11 cellular contexts compared by ENCODE assay signal in genomic region chr2:27306657-27307544, GRCh38. TPM values are rescaled to one million over a fixed set of nuclear protein-coding genes. Genes with fewer than 3 reads are reported as not detected.
DNase-seq lines count a peak whose midpoint lies in the region; ATAC-seq, FAIRE-seq and TF ChIP-seq lines count a peak whose summit lies in the region.
"Had no signal": no experiment of that assay in that cellular context is flagged by ENCODE, and none has a peak within 500 bp of the region (broad histone marks: within the 10 kb centered on the region; RNA-seq: fewer than 3 reads in every experiment).

No MANE protein-coding gene starts in this region.

- intact Hi-C loops in right cardiac atrium (cut with DNase I) = no loop called here
- intact Hi-C loops in activated T-helper 1 cell treated with anti-CD3 and anti-CD28 coated beads, Interleukin-12 subunit alpha, Interleukin-12 subunit beta, Interleukin-2, Interleukin-4 antibody, amounts not matched to agents 30 ng/mL and 10 ng/mL and 1 ng/mL, durations not matched to agents 14 hours and 24 hours and 36 hours (cut with micrococcal nuclease) = no loop called here
- intact Hi-C loops in kidney (cut with DNase I) = loop anchor here (10.0 kb wide), 1 partner anchor 212 kb away; no protein-coding TSS in a partner anchor

- no peaks in the 10 kb centered on the region for H3K9me3 Mint-ChIP-seq in activated T-helper 1 cell treated with anti-CD3 and anti-CD28 coated beads, Interleukin-12 subunit alpha, Interleukin-12 subunit beta, Interleukin-2, Interleukin-4 antibody, amounts not matched to agents 30 ng/mL and 10 ng/mL and 1 ng/mL, durations not matched to agents 14 hours and 24 hours and 36 hours
- no peaks in the 10 kb centered on the region for H3K9me3 Mint-ChIP-seq in stimulated activated naive CD8-positive, alpha-beta T cell treated with anti-CD3 and anti-CD28 coated beads, Interleukin-15, amount 100 ng/mL, for 72 hours

- H3K27ac ChIP-seq in cardiac muscle cell = no peak overlapping the region
- no peak overlapping the region for H3K27ac ChIP-seq in right cardiac atrium (ENCODE audit: low read length)
- H3K27ac ChIP-seq in kidney (ENCODE audit: low read depth in 2 of 2, low read length in 2 of 2) = no peak overlapping the region

- ATAC-seq in right cardiac atrium = no peak
- ATAC-seq in stimulated activated naive CD8-positive, alpha-beta T cell treated with anti-CD3 and anti-CD28 coated beads, Interleukin-15, amount 100 ng/mL, for 72 hours = peak; percentile 63

- peaks cover 17% of the 10 kb centered on the region for H3K27me3 Mint-ChIP-seq in activated T-helper 1 cell treated with anti-CD3 and anti-CD28 coated beads, Interleukin-12 subunit alpha, Interleukin-12 subunit beta, Interleukin-2, Interleukin-4 antibody, amounts not matched to agents 30 ng/mL and 10 ng/mL and 1 ng/mL, durations not matched to agents 14 hours and 24 hours and 36 hours (ENCODE audit: insufficient read depth)
- peaks cover 33% of the 10 kb centered on the region for H3K27me3 Mint-ChIP-seq in stimulated activated naive CD8-positive, alpha-beta T cell treated with anti-CD3 and anti-CD28 coated beads, Interleukin-15, amount 100 ng/mL, for 72 hours

- no peak overlapping the region for H3K27ac Mint-ChIP-seq in activated T-helper 1 cell treated with anti-CD3 and anti-CD28 coated beads, Interleukin-12 subunit alpha, Interleukin-12 subunit beta, Interleukin-2, Interleukin-4 antibody, amounts not matched to agents 30 ng/mL and 10 ng/mL and 1 ng/mL, durations not matched to agents 14 hours and 24 hours and 36 hours
- peak overlapping the region in 1 of 2 donors; percentile 34 for H3K27ac Mint-ChIP-seq in stimulated activated naive CD8-positive, alpha-beta T cell treated with anti-CD3 and anti-CD28 coated beads, Interleukin-15, amount 100 ng/mL, for 72 hours

- peaks cover 8% of the 10 kb centered on the region for H3K36me3 Mint-ChIP-seq in activated T-helper 1 cell treated with anti-CD3 and anti-CD28 coated beads, Interleukin-12 subunit alpha, Interleukin-12 subunit beta, Interleukin-2, Interleukin-4 antibody, amounts not matched to agents 30 ng/mL and 10 ng/mL and 1 ng/mL, durations not matched to agents 14 hours and 24 hours and 36 hours (ENCODE audit: low read depth)

- H3K4me3 Mint-ChIP-seq in activated T-helper 1 cell treated with anti-CD3 and anti-CD28 coated beads, Interleukin-12 subunit alpha, Interleukin-12 subunit beta, Interleukin-2, Interleukin-4 antibody, amounts not matched to agents 30 ng/mL and 10 ng/mL and 1 ng/mL, durations not matched to agents 14 hours and 24 hours and 36 hours = peak overlapping the region; percentile 30
- peak overlapping the region; percentile 69 to 79 for H3K4me3 Mint-ChIP-seq in stimulated activated naive CD8-positive, alpha-beta T cell treated with anti-CD3 and anti-CD28 coated beads, Interleukin-15, amount 100 ng/mL, for 72 hours

- TF ChIP-seq CTCF in cardiac muscle cell (IDR thresholded peaks at IDR 0.05; ENCODE audit: low read depth, low read length) (peak; percentile 27), kidney (IDR thresholded peaks at IDR 0.05; ENCODE audit: borderline replicate concordance, extremely low read depth, insufficient read depth) (no peak)

- DNase-seq in cardiac muscle cell (ENCODE audit: low read depth in 1 of 2, low spot score in 1 of 2) = no peak
- no peak for DNase-seq in right cardiac atrium
- DNase-seq in activated T-helper 1 cell treated with anti-CD3 and anti-CD28 coated beads, Interleukin-12 subunit alpha, Interleukin-12 subunit beta, Interleukin-2, Interleukin-4 antibody, amounts not matched to agents 30 ng/mL and 10 ng/mL and 1 ng/mL, durations not matched to agents 14 hours and 24 hours and 36 hours (ENCODE audit: low spot score) = no peak
- peak; percentile 73 for DNase-seq in kidney
- DNase-seq in stimulated activated naive CD8-positive, alpha-beta T cell treated with anti-CD3 and anti-CD28 coated beads, Interleukin-15, amount 100 ng/mL, for 72 hours = peak; percentile 37 to 38
- DNase-seq in NCI-H345 (lab: John Stamatoyannopoulos, UW) = no peak
- no peak for DNase-seq in dermis blood vessel endothelial cell
- DNase-seq in NCI-H510A treated with DMSO at 0.1 percent for 48 hours (lab: John Stamatoyannopoulos, UW) = no peak
- DNase-seq: KG1 had no signal

- no peaks in the 10 kb centered on the region for H3K4me1 ChIP-seq in cardiac muscle cell (ENCODE audit: low read depth)
- H3K4me1 ChIP-seq in right cardiac atrium (ENCODE audit: control insufficient read depth, insufficient read depth, low read length) = no peaks in the 10 kb centered on the region
- H3K4me1 ChIP-seq in kidney (ENCODE audit: control insufficient read depth in 1 of 2, insufficient read depth in 1 of 2, low read depth in 1 of 2, low read length in 2 of 2) = peaks cover 0 to 3% of the 10 kb centered on the region in 2 donors

- H3K9me3 ChIP-seq in cardiac muscle cell (ENCODE audit: low read depth) (no peaks in the 10 kb centered on the region), right cardiac atrium (ENCODE audit: control insufficient read depth, low read length) (no peaks in the 10 kb centered on the region), kidney (ENCODE audit: control insufficient read depth in 1 of 2, low read length in 2 of 2) (no peaks in the 10 kb centered on the region)

- peaks cover 40% of the 10 kb centered on the region for H3K27me3 ChIP-seq in cardiac muscle cell
- H3K27me3 ChIP-seq in right cardiac atrium (ENCODE audit: control insufficient read depth, insufficient read depth) = no peaks in the 10 kb centered on the region

- H3K9ac ChIP-seq in kidney (ENCODE audit: low read length in 2 of 2) = no peak overlapping the region

- FAIRE-seq in kidney (lab: Jason Lieb, UNC) = no peak

- H3K36me3 ChIP-seq in cardiac muscle cell = peaks cover 6% of the 10 kb centered on the region
- no peaks in the 10 kb centered on the region for H3K36me3 ChIP-seq in kidney (ENCODE audit: control insufficient read depth in 1 of 2, insufficient read depth in 2 of 2, low read length in 2 of 2)

- H3K4me3 ChIP-seq in cardiac muscle cell (no peak overlapping the region), right cardiac atrium (ENCODE audit: low read length) (no peak overlapping the region), kidney (ENCODE audit: low read length in 2 of 2) (no peak overlapping the region)

- WGBS in right cardiac atrium = 22% methylated on average over 60 of the region's 60 CpGs

- peaks cover 10% of the 10 kb centered on the region for H3K4me1 Mint-ChIP-seq in activated T-helper 1 cell treated with anti-CD3 and anti-CD28 coated beads, Interleukin-12 subunit alpha, Interleukin-12 subunit beta, Interleukin-2, Interleukin-4 antibody, amounts not matched to agents 30 ng/mL and 10 ng/mL and 1 ng/mL, durations not matched to agents 14 hours and 24 hours and 36 hours (ENCODE audit: low read depth)
- peaks cover 22% of the 10 kb centered on the region for H3K4me1 Mint-ChIP-seq in stimulated activated naive CD8-positive, alpha-beta T cell treated with anti-CD3 and anti-CD28 coated beads, Interleukin-15, amount 100 ng/mL, for 72 hours

RNA-seq across cellular contexts. Expression of gene UCN, which starts 1.3 kb away (rescaled TPM):
- total RNA-seq in cardiac muscle cell = 6.6 and 14.8 TPM in 2 replicates
- 3.2 and 5.8 TPM in 2 replicates for polyA plus RNA-seq in cardiac muscle cell
- total RNA-seq in right cardiac atrium = 1 to 10 TPM in 3 of 4 donors, under 1 TPM in 1; 0.96 to 3.3 (median 1.5) TPM
- polyA plus RNA-seq in right cardiac atrium = 0.72 TPM
- 1.4 and 1.8 TPM in 2 replicates for total RNA-seq in activated T-helper 1 cell treated with anti-CD3 and anti-CD28 coated beads, Interleukin-12 subunit alpha, Interleukin-12 subunit beta, Interleukin-2, Interleukin-4 antibody, amounts not matched to agents 30 ng/mL and 10 ng/mL and 1 ng/mL, durations not matched to agents 14 hours and 24 hours and 36 hours
- 1.4 TPM for total RNA-seq in kidney
- polyA plus RNA-seq in kidney (ENCODE audit: insufficient read depth, low read depth, low replicate concordance) = 1.3 TPM
- 0.37 and 1.0 TPM in 2 replicates for total RNA-seq in dermis blood vessel endothelial cell

RNA-seq across cellular contexts. Expression of gene MPV17, which starts 16.0 kb away (rescaled TPM):
- 56.3 and 88.7 TPM in 2 replicates for total RNA-seq in cardiac muscle cell
- 70.8 and 90.5 TPM in 2 replicates for polyA plus RNA-seq in cardiac muscle cell
- 10 to 100 TPM; 40.3 to 77.1 (median 56.4) TPM for total RNA-seq in right cardiac atrium
- 98.2 TPM for polyA plus RNA-seq in right cardiac atrium
- 85.9 and 89.9 TPM in 2 replicates for total RNA-seq in activated T-helper 1 cell treated with anti-CD3 and anti-CD28 coated beads, Interleukin-12 subunit alpha, Interleukin-12 subunit beta, Interleukin-2, Interleukin-4 antibody, amounts not matched to agents 30 ng/mL and 10 ng/mL and 1 ng/mL, durations not matched to agents 14 hours and 24 hours and 36 hours
- total RNA-seq in kidney = 66.2 TPM
- 120 TPM for polyA plus RNA-seq in kidney (ENCODE audit: insufficient read depth, low read depth, low replicate concordance)
- 48.6 and 64.3 TPM in 2 replicates for total RNA-seq in dermis blood vessel endothelial cell

RNA-seq across cellular contexts. Expression of gene TRIM54, which starts 24.7 kb away (rescaled TPM):
- total RNA-seq in cardiac muscle cell (53.1 and 65.9 TPM in 2 replicates), right cardiac atrium (100 to 1,000 TPM; 101 to 188 (median 149) TPM), kidney (0.31 TPM), dermis blood vessel endothelial cell (0.74 and 1.2 TPM in 2 replicates)
- polyA plus RNA-seq in cardiac muscle cell (41.6 and 46.7 TPM in 2 replicates), right cardiac atrium (144 TPM), kidney (ENCODE audit: insufficient read depth, low read depth, low replicate concordance) (2.1 TPM)
- 0.26 TPM in 1 of 2 replicates, not detected in the other for total RNA-seq in activated T-helper 1 cell treated with anti-CD3 and anti-CD28 coated beads, Interleukin-12 subunit alpha, Interleukin-12 subunit beta, Interleukin-2, Interleukin-4 antibody, amounts not matched to agents 30 ng/mL and 10 ng/mL and 1 ng/mL, durations not matched to agents 14 hours and 24 hours and 36 hours
- total RNA-seq: renal cortical epithelial cell had no signal
- polyA plus RNA-seq: BJ had no signal

RNA-seq across cellular contexts. Expression of gene DNAJC5G, which starts 31.7 kb away (rescaled TPM):
- total RNA-seq in cardiac muscle cell = 3.6 and 14.1 TPM in 2 replicates
- polyA plus RNA-seq in cardiac muscle cell = 4.4 and 7.5 TPM in 2 replicates
- total RNA-seq in right cardiac atrium = 1 to 10 TPM; 1.3 to 3.0 (median 1.8) TPM
- polyA plus RNA-seq in right cardiac atrium = 2.2 TPM
- total RNA-seq in activated T-helper 1 cell treated with anti-CD3 and anti-CD28 coated beads, Interleukin-12 subunit alpha, Interleukin-12 subunit beta, Interleukin-2, Interleukin-4 antibody, amounts not matched to agents 30 ng/mL and 10 ng/mL and 1 ng/mL, durations not matched to agents 14 hours and 24 hours and 36 hours = not detected in 2 replicates
- not detected for total RNA-seq in kidney
- polyA plus RNA-seq in kidney (ENCODE audit: insufficient read depth, low read depth, low replicate concordance) = not detected
- total RNA-seq in dermis blood vessel endothelial cell = 0.93 and 2.7 TPM in 2 replicates
- total RNA-seq: renal cortical epithelial cell had no signal
- polyA plus RNA-seq: BJ had no signal

RNA-seq across cellular contexts. Expression of gene SLC30A3, which starts 44.1 kb away (rescaled TPM):
- 75.1 and 84.7 TPM in 2 replicates for total RNA-seq in cardiac muscle cell
- 111 and 139 TPM in 2 replicates for polyA plus RNA-seq in cardiac muscle cell
- total RNA-seq in right cardiac atrium = 10 to 100 TPM in 1 of 4 donors, 1 to 10 TPM in 3; 9.4 to 17.3 (median 9.6) TPM
- polyA plus RNA-seq in right cardiac atrium = 7.3 TPM
- 2.1 and 2.2 TPM in 2 replicates for total RNA-seq in activated T-helper 1 cell treated with anti-CD3 and anti-CD28 coated beads, Interleukin-12 subunit alpha, Interleukin-12 subunit beta, Interleukin-2, Interleukin-4 antibody, amounts not matched to agents 30 ng/mL and 10 ng/mL and 1 ng/mL, durations not matched to agents 14 hours and 24 hours and 36 hours
- 0.31 TPM for total RNA-seq in kidney
- not detected for polyA plus RNA-seq in kidney (ENCODE audit: insufficient read depth, low read depth, low replicate concordance)
- 17.9 and 25.8 TPM in 2 replicates for total RNA-seq in dermis blood vessel endothelial cell

Comparison
In these comparisons a context has a peak if more than half of its experiments do, and no peak if none do; other contexts are left out.
1. DNase-seq: peak in kidney (single experiment) and stimulated activated naive CD8-positive, alpha-beta T cell treated with anti-CD3 and anti-CD28 coated beads, Interleukin-15, amount 100 ng/mL, for 72 hours (2 of 2); none in cardiac muscle cell (0 of 2), right cardiac atrium (0 of 3), activated T-helper 1 cell treated with anti-CD3 and anti-CD28 coated beads, Interleukin-12 subunit alpha, Interleukin-12 subunit beta, Interleukin-2, Interleukin-4 antibody, amounts not matched to agents 30 ng/mL and 10 ng/mL and 1 ng/mL, durations not matched to agents 14 hours and 24 hours and 36 hours (single experiment), NCI-H345 (single experiment), dermis blood vessel endothelial cell (single experiment) and NCI-H510A treated with DMSO at 0.1 percent for 48 hours (single experiment).
2. RNA of gene TRIM54, which starts 24.7 kb away (total RNA-seq): 101 to 188 TPM in right cardiac atrium and 53.1 to 65.9 TPM in cardiac muscle cell; 0.74 to 1.2 TPM in dermis blood vessel endothelial cell, 0.31 TPM in kidney (single experiment) and 0.26 TPM in activated T-helper 1 cell treated with anti-CD3 and anti-CD28 coated beads, Interleukin-12 subunit alpha, Interleukin-12 subunit beta, Interleukin-2, Interleukin-4 antibody, amounts not matched to agents 30 ng/mL and 10 ng/mL and 1 ng/mL, durations not matched to agents 14 hours and 24 hours and 36 hours; every median in the first group is over 10 times any median in the second.